ENCODE assay signal across 10 cellular contexts in the genomic region with DNA sequence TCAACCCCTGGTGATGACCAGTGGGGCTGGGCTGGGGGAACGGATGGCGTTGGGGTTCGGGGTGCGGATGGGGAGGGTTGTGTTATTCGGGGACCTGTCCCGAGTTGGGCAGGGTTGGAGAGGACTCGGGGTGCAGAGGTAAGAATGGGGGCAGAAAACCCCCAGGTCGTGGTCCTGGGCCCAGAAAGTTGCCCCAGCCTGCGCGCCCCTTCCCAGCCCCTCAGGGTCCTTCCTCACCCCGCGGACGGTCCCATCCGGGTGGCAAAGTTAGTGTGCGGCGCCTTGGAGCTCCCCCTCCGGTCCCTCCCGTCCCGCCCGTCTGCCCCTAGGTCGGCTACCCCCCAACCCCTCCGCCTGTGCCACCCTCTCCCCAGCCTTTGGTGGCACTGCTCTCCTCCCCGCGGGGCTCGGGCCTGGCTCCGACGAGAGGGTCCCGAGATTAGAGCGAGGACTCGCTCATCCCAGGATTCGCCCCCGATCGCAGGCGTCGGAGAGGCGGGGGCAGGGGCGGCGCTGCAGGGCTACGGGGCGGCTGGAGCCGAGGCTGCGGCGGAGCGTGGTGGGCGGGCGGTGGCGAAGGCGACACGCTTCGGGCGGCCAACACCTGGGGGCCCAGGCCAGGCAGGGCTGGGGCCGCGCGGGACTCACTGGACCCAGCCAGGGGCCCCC. TPM values are rescaled to one million over a fixed set of nuclear protein-coding genes. Genes with fewer than 3 reads are reported as not detected.
A peak's percentile ranks its signal among the peaks of the same experiment; 100 is the strongest.
DNase-seq lines count a peak whose midpoint lies in the region; ATAC-seq and TF ChIP-seq lines count a peak whose summit lies in the region.
"Had no signal": no experiment of that assay in that cellular context is flagged by ENCODE, and none has a peak within 500 bp of the region (broad histone marks: within the 10 kb centered on the region; RNA-seq: fewer than 3 reads in every experiment).

No MANE protein-coding gene starts in this region.

- H3K27ac Mint-ChIP-seq in T-helper 2 cell treated with Interferon-gamma antibody and Interleukin-4, amounts not matched to agents 5 μg/mL and 100 μg/mL, for 36 hours, result no peak overlapping the region

- H3K4me1 ChIP-seq in SJSA1 (replicated peaks), result peaks cover 75% of the 10 kb centered on the region
- peaks cover 28% of the 10 kb centered on the region for H3K4me1 ChIP-seq in fibroblast of lung (ENCODE audit: control insufficient read depth, extremely low read depth, insufficient read depth, low read length)

- H3K9me3 ChIP-seq in SJSA1 (replicated peaks) (no peaks in the 10 kb centered on the region; the same call in 1 of the 2 replicates), fibroblast of lung (ENCODE audit: control insufficient read depth, insufficient read depth, low read depth, low read length) (no peaks in the 10 kb centered on the region)

- H3K27ac ChIP-seq in SJSA1, result no peak overlapping the region
- no peak overlapping the region for H3K27ac ChIP-seq in fibroblast of lung (ENCODE audit: insufficient read depth, low read length)

- H3K36me3 Mint-ChIP-seq in T-helper 2 cell treated with Interferon-gamma antibody and Interleukin-4, amounts not matched to agents 5 μg/mL and 100 μg/mL, for 36 hours (ENCODE audit: low read depth), result no peaks in the 10 kb centered on the region

- H3K36me3 ChIP-seq in SJSA1 (peaks cover 23% of the 10 kb centered on the region), fibroblast of lung (ENCODE audit: control insufficient read depth, insufficient read depth, low read length) (no peaks in the 10 kb centered on the region)

- no peaks in the 10 kb centered on the region for H3K27me3 ChIP-seq in SJSA1 (replicated peaks)
- peaks cover 19% of the 10 kb centered on the region for H3K27me3 ChIP-seq in fibroblast of lung (ENCODE audit: control insufficient read depth, insufficient read depth, low read length)

- peak overlapping the region; percentile 46 for H3K4me3 Mint-ChIP-seq in T-helper 2 cell treated with Interferon-gamma antibody and Interleukin-4, amounts not matched to agents 5 μg/mL and 100 μg/mL, for 36 hours

- H4K20me1 ChIP-seq in fibroblast of lung (ENCODE audit: control insufficient read depth, extremely low read depth, insufficient read depth, low read length), result no peaks in the 10 kb centered on the region

- no peak overlapping the region for H3K9ac ChIP-seq in fibroblast of lung (ENCODE audit: insufficient read depth, low read length)

- in situ Hi-C loops in ACHN (cut with HindIII; ENCODE audit: low pct_ligation_motif_present, low pct_unique_long_range_greater_than_20kb, low sequenced_read_pairs), result no loop called here

- no peak for ATAC-seq in stimulated activated naive CD8-positive, alpha-beta T cell treated with anti-CD3 and anti-CD28 coated beads, Interleukin-15, Interleukin-2, amounts not matched to agents 100 U/mL and 50 U/mL, for 24 hours
- no peak for ATAC-seq in GM21367 (IDR thresholded peaks at IDR 0.05; ENCODE audit: unreplicated experiment)

- no peak overlapping the region for H2AFZ ChIP-seq in fibroblast of lung (ENCODE audit: low read length)

- DNase-seq in T-helper 2 cell treated with Interferon-gamma antibody and Interleukin-4, amounts not matched to agents 5 μg/mL and 100 μg/mL, for 36 hours (ENCODE audit: low spot score), result no peak
- DNase-seq in T-helper 2 cell (no peak), SJSA1 (ENCODE audit: low read depth in 1 of 2, low spot score in 2 of 2) (no peak), fibroblast of lung (ENCODE audit: low read depth in 2 of 2) (no peak), ACHN (no peak), T-helper 9 cell (no peak)
- peak; percentile 23 for DNase-seq in stimulated activated naive CD8-positive, alpha-beta T cell treated with anti-CD3 and anti-CD28 coated beads, Interleukin-15, Interleukin-2, amounts not matched to agents 100 U/mL and 50 U/mL, for 24 hours
- DNase-seq: MV-4-11 had no signal

- peak overlapping the region; percentile 64 for H3K4me2 ChIP-seq in fibroblast of lung (ENCODE audit: extremely low read depth, insufficient read depth, low read length)

- H3K79me2 ChIP-seq in fibroblast of lung (ENCODE audit: control insufficient read depth, insufficient read depth, low read length), result no peaks in the 10 kb centered on the region

- H3K27me3 Mint-ChIP-seq in T-helper 2 cell treated with Interferon-gamma antibody and Interleukin-4, amounts not matched to agents 5 μg/mL and 100 μg/mL, for 36 hours (ENCODE audit: low read depth), result peaks cover 37% of the 10 kb centered on the region

- H3K4me1 Mint-ChIP-seq in T-helper 2 cell treated with Interferon-gamma antibody and Interleukin-4, amounts not matched to agents 5 μg/mL and 100 μg/mL, for 36 hours (ENCODE audit: low read depth), result peaks cover 7% of the 10 kb centered on the region

- no peak for TF ChIP-seq CTCF in fibroblast of lung (conservative IDR thresholded peaks at IDR 0.05 in 1 of 2, IDR thresholded peaks at IDR 0.05 in 1 of 2; ENCODE audit: low read depth in 1 of 2, low read length in 2 of 2)

- H3K9me3 Mint-ChIP-seq in T-helper 2 cell treated with Interferon-gamma antibody and Interleukin-4, amounts not matched to agents 5 μg/mL and 100 μg/mL, for 36 hours, result peaks cover 4% of the 10 kb centered on the region

- H3K4me3 ChIP-seq in SJSA1 (peak overlapping the region; percentile 82), fibroblast of lung (replicated peaks in 1 of 4; ENCODE audit: control extremely low read depth in 1 of 4, insufficient read depth in 1 of 4, low read depth in 3 of 4, low read length in 4 of 4) (no peak overlapping the region)

RNA-seq across cellular contexts. Expression of a gene that starts 1.1 kb away (rescaled TPM):
- total RNA-seq in SJSA1 (2014; rRNA removed; shearing (Covaris generic)), result 14.4 and 15.0 TPM in 2 replicates
- total RNA-seq in fibroblast of lung, result 0.17 and 0.26 TPM in 2 replicates
- 0.09 and 0.35 TPM in 2 replicates for polyA plus RNA-seq in fibroblast of lung
- polyA plus RNA-seq in fibroblast of lung (2012), result 0.08 and 0.99 TPM in 2 replicates
- polyA minus RNA-seq in fibroblast of lung (ENCODE audit: low replicate concordance), result 0.16 and 3.2 TPM in 2 replicates
- total RNA-seq: bronchial epithelial cell had no signal

Comparison
In these comparisons a context has a peak if more than half of its experiments do, and no peak if none do; other contexts are left out.
1. RNA of a gene that starts 1.1 kb away (total RNA-seq): 14.4 to 15.0 TPM in SJSA1; 0.17 to 0.26 TPM in fibroblast of lung; every median in the first group is over 10 times any median in the second.